In genomic region chr14:42047421-42048045, GRCh38 we compare ENCODE assay signal across 19 cellular contexts.
A peak's percentile ranks its signal among the peaks of the same experiment; 100 is the strongest.
DNase-seq lines count a peak whose midpoint lies in the region; ATAC-seq and TF ChIP-seq lines count a peak whose summit lies in the region.
"Had no signal": no experiment of that assay in that cellular context is flagged by ENCODE, and none has a peak within 500 bp of the region (broad histone marks: within the 10 kb centered on the region; RNA-seq: fewer than 3 reads in every experiment).

No MANE protein-coding gene starts in this region.

- H4K8ac ChIP-seq in IMR-90 (ENCODE audit: low read depth in 2 of 2, low read length in 2 of 2) = no peak overlapping the region

- no peak for TF ChIP-seq RAD21 in IMR-90 (IDR thresholded peaks at IDR 0.05; ENCODE audit: low read length)

- H3K4me1 Mint-ChIP-seq in neural progenitor cell = no peaks in the 10 kb centered on the region

- intact Hi-C loops in IMR-90 (cut with micrococcal nuclease) (no loop called here), PC-3 (cut with micrococcal nuclease) (no loop called here), mucosa of descending colon (cut with DNase I, micrococcal nuclease) (no loop called here), dorsolateral prefrontal cortex (cut with DNase I) (no loop called here)

- no peak for TF ChIP-seq POLR2A in IMR-90 (IDR thresholded peaks at IDR 0.05; ENCODE audit: low read depth, low read length)

- no peaks in the 10 kb centered on the region for H3K9me3 Mint-ChIP-seq in neural progenitor cell
- H3K9me3 Mint-ChIP-seq: dendritic cell treated with granulocyte-macrophage colony-stimulating factor and Interleukin-4, amounts not matched to agents 40 ng/mL and 50 ng/mL, for 4 days had no signal

- H3K79me1 ChIP-seq in IMR-90 (ENCODE audit: low read depth in 1 of 2, low read length in 2 of 2) = no peaks in the 10 kb centered on the region

- no peak overlapping the region for H4K5ac ChIP-seq in IMR-90 (ENCODE audit: low read depth, low read length)

- H3K9me2 ChIP-seq in PC-3 (replicated peaks; ENCODE audit: low read length) = no peaks in the 10 kb centered on the region

- no peak overlapping the region for H3K9ac ChIP-seq in IMR-90 (ENCODE audit: low read depth, low read length)
- H3K9ac ChIP-seq in PC-3 (ENCODE audit: low read length) = no peak overlapping the region
- H3K9ac ChIP-seq in neural progenitor cell = no peak overlapping the region

- no peak overlapping the region for H3K18ac ChIP-seq in IMR-90 (ENCODE audit: low read depth, low read length)

- H3K27me3 ChIP-seq in IMR-90 (ENCODE audit: control insufficient read depth, insufficient read depth, low read length) (no peaks in the 10 kb centered on the region), PC-3 (ENCODE audit: low read length) (no peaks in the 10 kb centered on the region), neural progenitor cell (no peaks in the 10 kb centered on the region), dorsolateral prefrontal cortex (no peaks in the 10 kb centered on the region)
- H3K27me3 ChIP-seq: BE2C, esophagus muscularis mucosa, ovary, tibial artery had no signal

- no peak overlapping the region for H2AFZ ChIP-seq in IMR-90 (replicated peaks; ENCODE audit: low read length, poor library complexity)
- H2AFZ ChIP-seq in PC-3 (ENCODE audit: low read length) = peak overlapping the region; percentile 39; the same call in 1 of the 2 replicates
- H2AFZ ChIP-seq in neural progenitor cell (replicated peaks) = peak overlapping the region; percentile 26

- no peak overlapping the region for H3K4me3 ChIP-seq in IMR-90 (ENCODE audit: insufficient read depth, low read depth, low read length)
- no peak overlapping the region for H3K4me3 ChIP-seq in PC-3 (ENCODE audit: low read length)
- no peak overlapping the region for H3K4me3 ChIP-seq in neural progenitor cell
- H3K4me3 ChIP-seq in mucosa of descending colon = no peak overlapping the region
- H3K4me3 ChIP-seq in dorsolateral prefrontal cortex = no peak overlapping the region
- H3K4me3 ChIP-seq: esophagus muscularis mucosa, ovary, SK-N-MC, tibial artery had no signal

- no peak overlapping the region for H3K4me3 Mint-ChIP-seq in neural progenitor cell
- H3K4me3 Mint-ChIP-seq: dendritic cell treated with granulocyte-macrophage colony-stimulating factor and Interleukin-4, amounts not matched to agents 40 ng/mL and 50 ng/mL, for 4 days had no signal

- no peak overlapping the region for H2BK5ac ChIP-seq in IMR-90 (ENCODE audit: low read depth, low read length, poor library complexity, severe bottlenecking)

- H2AK5ac ChIP-seq in IMR-90 (ENCODE audit: low read depth, low read length) = no peak overlapping the region

- H3K27ac Mint-ChIP-seq in neural progenitor cell = no peak overlapping the region
- H3K27ac Mint-ChIP-seq: dendritic cell treated with granulocyte-macrophage colony-stimulating factor and Interleukin-4, amounts not matched to agents 40 ng/mL and 50 ng/mL, for 4 days had no signal

- no peaks in the 10 kb centered on the region for H3K4me1 ChIP-seq in IMR-90 (ENCODE audit: control insufficient read depth, insufficient read depth, low read length)
- 0 out of 2 replicates have a peak, but pooled peaks cover 2% of the 10 kb centered on the region for H3K4me1 ChIP-seq in PC-3 (ENCODE audit: insufficient read depth, low read length)
- no peaks in the 10 kb centered on the region for H3K4me1 ChIP-seq in neural progenitor cell
- H3K4me1 ChIP-seq in mucosa of descending colon (ENCODE audit: low read depth) = no peaks in the 10 kb centered on the region
- H3K4me1 ChIP-seq: BE2C, esophagus muscularis mucosa, tibial artery had no signal

- CTCF ChIA-PET in IMR-90 (lab: Yijun Ruan, JAX) = no interaction called here
- CTCF ChIA-PET in PC-3 (lab: Charles Lee) = no interaction called here

- H3K23ac ChIP-seq in IMR-90 (ENCODE audit: low read depth, low read length) = no peak overlapping the region

- H3K9me1 ChIP-seq in IMR-90 (ENCODE audit: insufficient read depth, low read length) = no peaks in the 10 kb centered on the region

- in situ Hi-C loops in IMR-90 (cut with MboI; ENCODE audit: low sequenced_read_pairs) = no loop called here

- no peak overlapping the region for H2AK9ac ChIP-seq in IMR-90 (replicated peaks; ENCODE audit: low read depth, low read length, poor library complexity)

- no peak overlapping the region for H4K91ac ChIP-seq in IMR-90 (ENCODE audit: insufficient read depth, low read depth, low read length)

- no peak overlapping the region for H3K14ac ChIP-seq in IMR-90 (replicated peaks; ENCODE audit: low read depth, low read length)

- peak; percentile 21 for DNase-seq in IMR-90
- DNase-seq in PC-3 = peak; percentile 49
- peak; percentile 34 for DNase-seq in astrocyte of the hippocampus (ENCODE audit: low read depth, low spot score)
- no peak for DNase-seq in neural progenitor cell (ENCODE audit: low spot score)
- DNase-seq in mucosa of descending colon = no peak
- no peak for DNase-seq in SHP77 treated with DMSO at 0.1 percent for 48 hours (lab: John Stamatoyannopoulos, UW)
- DNase-seq in dorsolateral prefrontal cortex = no peak
- DNase-seq: activated CD4-positive, CD25-positive, alpha-beta regulatory T cell; activated gamma-delta T cell treated with Interleukin-2 at 50 U/mL for 16 hours; BE2C; DMS79 treated with DMSO at 0.1 percent for 48 hours; hippocampal formation; left cardiac atrium; ovary; tibial artery had no signal

- ATAC-seq in IMR-90 (ENCODE audit: low read depth) = no peak
- ATAC-seq in PC-3 = peak; percentile 92
- ATAC-seq in mucosa of descending colon = no peak
- no peak for ATAC-seq in GM18520 (IDR thresholded peaks at IDR 0.05; ENCODE audit: unreplicated experiment)
- ATAC-seq: left cardiac atrium had no signal

- no peak for TF ChIP-seq CTCF in IMR-90 (conservative IDR thresholded peaks at IDR 0.05; ENCODE audit: low read depth, low read length)
- TF ChIP-seq CTCF in PC-3 (conservative IDR thresholded peaks at IDR 0.05; ENCODE audit: low read depth, low read length) = no peak
- no peak for TF ChIP-seq CTCF in neural progenitor cell (IDR thresholded peaks at IDR 0.05)
- TF ChIP-seq CTCF in mucosa of descending colon (IDR thresholded peaks at IDR 0.05) = no peak
- TF ChIP-seq CTCF in dorsolateral prefrontal cortex (IDR thresholded peaks at IDR 0.05 in 54 of 56, conservative IDR thresholded peaks at IDR 0.05 in 2 of 56; ENCODE audit: low read depth in 1 of 56, partially characterized antibody in 56 of 56) = no peak

- H3K27ac ChIP-seq in IMR-90 (ENCODE audit: insufficient read depth, low read length) (no peak overlapping the region), PC-3 (ENCODE audit: low read length) (no peak overlapping the region), neural progenitor cell (no peak overlapping the region), dorsolateral prefrontal cortex (no peak overlapping the region)
- H3K27ac ChIP-seq: esophagus muscularis mucosa, ovary, SK-N-MC, tibial artery had no signal

- H3K79me2 ChIP-seq in PC-3 (ENCODE audit: low read length) (no peaks in the 10 kb centered on the region), neural progenitor cell (ENCODE audit: low read depth) (no peaks in the 10 kb centered on the region)

- no peaks in the 10 kb centered on the region for H3K27me3 Mint-ChIP-seq in neural progenitor cell (ENCODE audit: insufficient read depth, low read depth)
- H3K27me3 Mint-ChIP-seq: dendritic cell treated with granulocyte-macrophage colony-stimulating factor and Interleukin-4, amounts not matched to agents 40 ng/mL and 50 ng/mL, for 4 days had no signal

- H3K4ac ChIP-seq in IMR-90 (ENCODE audit: low read depth, low read length) = no peak overlapping the region

- H2BK120ac ChIP-seq in IMR-90 (ENCODE audit: low read depth, low read length) = no peak overlapping the region

- no peak overlapping the region for H2BK20ac ChIP-seq in IMR-90 (ENCODE audit: low read depth, low read length)

- H3K56ac ChIP-seq in IMR-90 (ENCODE audit: extremely low read depth, insufficient read depth, low read length) = no peak overlapping the region

- dilution Hi-C loops in IMR-90 (cut with HindIII; ENCODE audit: low sequenced_read_pairs, unreplicated experiment) = no loop called here

- H2BK15ac ChIP-seq in IMR-90 (ENCODE audit: low read depth, low read length) = no peak overlapping the region

- H3K4me2 ChIP-seq in IMR-90 (ENCODE audit: low read depth, low read length) (no peak overlapping the region), PC-3 (ENCODE audit: low read length) (no peak overlapping the region), neural progenitor cell (no peak overlapping the region)

- H4K20me1 ChIP-seq in IMR-90 (ENCODE audit: insufficient read depth, low read length) (no peaks in the 10 kb centered on the region), PC-3 (ENCODE audit: low read length) (no peaks in the 10 kb centered on the region), neural progenitor cell (ENCODE audit: low read depth) (no peaks in the 10 kb centered on the region)

- H3K9me3 ChIP-seq in IMR-90 (ENCODE audit: control insufficient read depth, insufficient read depth, low read length) (no peaks in the 10 kb centered on the region), PC-3 (ENCODE audit: low read length) (no peaks in the 10 kb centered on the region), neural progenitor cell (ENCODE audit: low read depth) (no peaks in the 10 kb centered on the region), mucosa of descending colon (peaks cover 7% of the 10 kb centered on the region)
- H3K9me3 ChIP-seq: BE2C, esophagus muscularis mucosa, ovary, tibial artery had no signal

- BruUV-seq in IMR-90 (replicated peaks; lab: Mats Ljungman, UMichigan) = no TSS peak
- BruUV-seq in PC-3 (replicated peaks; lab: Mats Ljungman, UMichigan) = no TSS peak

- H3K36me3 ChIP-seq in IMR-90 (ENCODE audit: control insufficient read depth, insufficient read depth, low read length) (no peaks in the 10 kb centered on the region), PC-3 (ENCODE audit: low read depth, low read length) (no peaks in the 10 kb centered on the region), neural progenitor cell (no peaks in the 10 kb centered on the region), mucosa of descending colon (ENCODE audit: low read depth) (no peaks in the 10 kb centered on the region)
- H3K36me3 ChIP-seq: BE2C, esophagus muscularis mucosa, ovary, tibial artery had no signal

- POLR2A ChIA-PET in IMR-90 (lab: Charles Lee; ENCODE audit: unreplicated experiment) = no interaction called here
- POLR2A ChIA-PET in PC-3 (lab: Charles Lee; ENCODE audit: unreplicated experiment) = interaction anchor here (0.6 kb wide), 1 partner anchor 1388 kb away, joined by 3 read pairs; no protein-coding TSS in a partner anchor

- no CpG with 5 or more reads among the region's 3 CpGs for WGBS in IMR-90 (ENCODE audit: extremely low coverage in 2 of 2, insufficient read length in 1 of 2), 2 experiments

- no peaks in the 10 kb centered on the region for H3K36me3 Mint-ChIP-seq in neural progenitor cell

- no peaks in the 10 kb centered on the region for H3F3A ChIP-seq in PC-3 (ENCODE audit: low read length, unreplicated experiment)
- H3F3A ChIP-seq in neural progenitor cell (ENCODE audit: low read depth) = no peaks in the 10 kb centered on the region

TF ChIP-seq in IMR-90, 13 proteins besides CTCF, POLR2A, EP300 and RAD21 (continues in another document):
- TF ChIP-seq RCOR1 (IDR thresholded peaks at IDR 0.05; ENCODE audit: insufficient replicate concordance, low read length) (no peak), NFE2L2 (IDR thresholded peaks at IDR 0.05; ENCODE audit: low read depth, low read length) (no peak), SMC3 (IDR thresholded peaks at IDR 0.05; ENCODE audit: low read depth, low read length) (no peak)

Comparison
In these comparisons a context has a peak if more than half of its experiments do, and no peak if none do; other contexts are left out.
1. DNase-seq: peak in IMR-90 (single experiment), PC-3 (single experiment) and astrocyte of the hippocampus (single experiment); none in neural progenitor cell (single experiment), mucosa of descending colon (0 of 3), SHP77 treated with DMSO at 0.1 percent for 48 hours (single experiment) and dorsolateral prefrontal cortex (0 of 10).